Comparison of ENCODE assay signal across 11 cellular contexts in the genomic region with DNA sequence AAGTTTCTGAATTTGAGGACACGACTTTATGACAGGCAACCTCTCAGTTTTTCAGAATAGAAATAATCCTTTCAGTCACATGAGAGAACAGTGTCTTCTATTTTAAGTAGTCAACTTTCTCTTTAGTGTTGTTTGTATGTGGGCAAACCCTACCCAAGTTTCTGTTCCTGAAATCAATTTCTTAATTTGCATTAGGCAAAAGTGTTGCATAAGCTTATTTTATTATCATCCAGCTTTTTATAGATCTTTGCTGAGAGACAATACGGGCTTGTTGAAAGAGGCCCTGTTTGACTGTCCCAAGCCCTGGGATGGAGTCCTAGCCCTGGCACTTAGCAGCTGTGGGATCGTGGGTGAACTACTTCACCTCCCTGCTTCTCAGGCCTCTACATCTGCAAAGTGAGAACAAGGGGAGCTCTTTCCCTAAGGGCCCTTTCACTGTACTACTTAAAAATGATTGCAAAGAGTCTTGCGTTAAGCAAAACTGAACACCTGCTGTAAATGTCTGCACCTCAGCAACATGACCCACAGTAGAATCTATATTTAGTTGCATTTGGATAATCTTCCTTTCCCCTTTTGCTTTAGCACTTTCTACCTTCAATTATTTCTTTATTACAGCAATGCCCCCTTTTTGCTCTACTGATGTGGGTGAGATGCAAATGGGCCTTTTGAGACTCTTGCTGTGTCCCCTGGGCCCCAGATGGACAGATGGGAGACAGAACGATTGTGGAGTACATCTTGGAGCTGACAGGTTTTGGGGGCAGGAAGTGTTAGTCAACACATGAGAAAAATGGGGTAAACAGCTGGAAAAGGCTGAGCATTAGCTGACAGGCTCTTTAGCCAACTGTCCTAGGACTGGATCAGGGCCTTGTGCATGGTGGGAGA. TPM values are rescaled to one million over a fixed set of nuclear protein-coding genes. Genes with fewer than 3 reads are reported as not detected.
DNase-seq lines count a peak whose midpoint lies in the region; ATAC-seq and TF ChIP-seq lines count a peak whose summit lies in the region.
"Had no signal": no experiment of that assay in that cellular context is flagged by ENCODE, and none has a peak within 500 bp of the region (broad histone marks: within the 10 kb centered on the region; RNA-seq: fewer than 3 reads in every experiment).

No MANE protein-coding gene starts in this region.

- DNase-seq in effector memory CD8-positive, alpha-beta T cell, result no peak
- DNase-seq in mucosa of gallbladder (ENCODE audit: low spot score), result no peak
- DNase-seq in foreskin fibroblast, result no peak
- DNase-seq in activated gamma-delta T cell treated with Interleukin-2 at 50 U/mL for 16 hours, result no peak
- no peak for DNase-seq in activated T-cell treated with anti-CD3 and anti-CD28 coated beads, Interleukin-2, amount 50 U/mL, for 72 hours
- DNase-seq: GDM1, T-helper 2 cell had no signal

- H3K9me3 Mint-ChIP-seq in effector memory CD8-positive, alpha-beta T cell, result peaks cover 0 to 2% of the 10 kb centered on the region in 2 donors
- H3K9me3 Mint-ChIP-seq in activated T-cell treated with anti-CD3 and anti-CD28 coated beads, Interleukin-2, amount 50 U/mL, for 72 hours, result no peaks in the 10 kb centered on the region

- H3K27me3 Mint-ChIP-seq in effector memory CD8-positive, alpha-beta T cell, result no peaks in the 10 kb centered on the region
- H3K27me3 Mint-ChIP-seq in activated T-cell treated with anti-CD3 and anti-CD28 coated beads, Interleukin-2, amount 50 U/mL, for 72 hours (ENCODE audit: low read depth), result no peaks in the 10 kb centered on the region
- H3K27me3 Mint-ChIP-seq: activated naive CD4-positive, alpha-beta T cell treated with anti-CD3 and anti-CD28 coated beads, Interleukin-2, amount 50 U/mL, for 24 hours had no signal

- ATAC-seq in GM18520 (IDR thresholded peaks at IDR 0.05; ENCODE audit: unreplicated experiment) (peak; percentile 86), GM21717 (IDR thresholded peaks at IDR 0.05; ENCODE audit: unreplicated experiment) (peak; percentile 83), HG03439 (IDR thresholded peaks at IDR 0.05; ENCODE audit: unreplicated experiment) (peak; percentile 79)
- ATAC-seq in effector memory CD8-positive, alpha-beta T cell (replicated peaks), result peak; percentile 22
- no peak for ATAC-seq in activated T-cell treated with anti-CD3 and anti-CD28 coated beads, Interleukin-2, amount 50 U/mL, for 72 hours (replicated peaks in 1 of 2)

- no peak overlapping the region for H3K4me3 ChIP-seq in foreskin fibroblast (ENCODE audit: low read depth in 1 of 2, low read length in 2 of 2)

- H3K4me3 Mint-ChIP-seq in effector memory CD8-positive, alpha-beta T cell, result no peak overlapping the region
- H3K4me3 Mint-ChIP-seq in activated T-cell treated with anti-CD3 and anti-CD28 coated beads, Interleukin-2, amount 50 U/mL, for 72 hours, result no peak overlapping the region
- H3K4me3 Mint-ChIP-seq: activated naive CD4-positive, alpha-beta T cell treated with anti-CD3 and anti-CD28 coated beads, Interleukin-2, amount 50 U/mL, for 24 hours had no signal

- no peaks in the 10 kb centered on the region for H3K4me1 Mint-ChIP-seq in effector memory CD8-positive, alpha-beta T cell (ENCODE audit: low read depth in 2 of 2)
- H3K4me1 Mint-ChIP-seq in activated T-cell treated with anti-CD3 and anti-CD28 coated beads, Interleukin-2, amount 50 U/mL, for 72 hours (ENCODE audit: low read depth), result no peaks in the 10 kb centered on the region
- H3K4me1 Mint-ChIP-seq: activated naive CD4-positive, alpha-beta T cell treated with anti-CD3 and anti-CD28 coated beads, Interleukin-2, amount 50 U/mL, for 24 hours had no signal

- H3K27ac Mint-ChIP-seq in effector memory CD8-positive, alpha-beta T cell, result no peak overlapping the region
- no peak overlapping the region for H3K27ac Mint-ChIP-seq in activated T-cell treated with anti-CD3 and anti-CD28 coated beads, Interleukin-2, amount 50 U/mL, for 72 hours
- H3K27ac Mint-ChIP-seq: activated naive CD4-positive, alpha-beta T cell treated with anti-CD3 and anti-CD28 coated beads, Interleukin-2, amount 50 U/mL, for 24 hours had no signal

- H3K36me3 Mint-ChIP-seq in effector memory CD8-positive, alpha-beta T cell (ENCODE audit: insufficient read depth), result no peaks in the 10 kb centered on the region
- no peaks in the 10 kb centered on the region for H3K36me3 Mint-ChIP-seq in activated T-cell treated with anti-CD3 and anti-CD28 coated beads, Interleukin-2, amount 50 U/mL, for 72 hours (ENCODE audit: insufficient read depth in 2 of 2)
- H3K36me3 Mint-ChIP-seq: activated naive CD4-positive, alpha-beta T cell treated with anti-CD3 and anti-CD28 coated beads, Interleukin-2, amount 50 U/mL, for 24 hours had no signal

- no peak for TF ChIP-seq CTCF in foreskin fibroblast (IDR thresholded peaks at IDR 0.05; ENCODE audit: low read depth, low read length)

RNA-seq across cellular contexts. Expression of a gene that starts 41.0 kb away (rescaled TPM):
- 28.8 TPM for total RNA-seq in mucosa of gallbladder
- total RNA-seq in activated T-cell treated with anti-CD3 and anti-CD28 coated beads, Interleukin-2, amount 50 U/mL, for 72 hours, result 10 to 100 TPM; 44.7 to 46.0 TPM

Comparison
In these comparisons a context has a peak if more than half of its experiments do, and no peak if none do; other contexts are left out.
1. ATAC-seq: peak in GM18520 (single experiment), GM21717 (single experiment), HG03439 (single experiment) and effector memory CD8-positive, alpha-beta T cell (single experiment); none in activated T-cell treated with anti-CD3 and anti-CD28 coated beads, Interleukin-2, amount 50 U/mL, for 72 hours (0 of 2).